32 cellular contexts compared by ENCODE assay signal in genomic region chr9:71333311-71333710, GRCh38.
"Had no signal": no experiment of that assay in that cellular context is flagged by ENCODE, and none has a peak within 500 bp of the region (broad histone marks: within the 10 kb centered on the region; RNA-seq: fewer than 3 reads in every experiment).

No MANE protein-coding gene starts in this region.

- DNase-seq: activated CD4-positive, alpha-beta T cell treated with anti-CD3 and anti-CD28 coated beads, Interleukin-2, amount 10 ng/mL, durations not matched to agents 24 days and 14 days; activated CD4-positive, alpha-beta T cell treated with anti-CD3 and anti-CD28 coated beads, Interleukin-2, amount 50 U/mL, for 4 hours; activated CD8-positive, alpha-beta T cell treated with anti-CD3 and anti-CD28 coated beads for 36 hours; activated effector memory CD4-positive, alpha-beta T cell treated with anti-CD3 and anti-CD28 coated beads, Interleukin-2, amount 50 U/mL, for 16 hours; activated naive CD4-positive, alpha-beta T cell; activated naive CD4-positive, alpha-beta T cell treated with anti-CD3 and anti-CD28 coated beads, Interleukin-2, amount 50 U/mL, for 16 hours; activated naive CD8-positive, alpha-beta T cell treated with anti-CD3 and anti-CD28 coated beads for 36 hours; activated T-cell treated with anti-CD3 and anti-CD28 coated beads, Interleukin-2, amount 50 U/mL, for 1 hour; activated T-cell treated with anti-CD3 and anti-CD28 coated beads, Interleukin-2, amount 50 U/mL, for 72 hours; amniotic stem cell; aorta; brain microvascular endothelial cell; MM.1S; MV-4-11; NCI-H1092; NCI-H146; NCI-H187; NCI-H2029 treated with DMSO at 0.1 percent for 48 hours; NCI-H2107; NCI-H2171; NCI-H510A; NCI-H526; NCI-H748 treated with DMSO at 0.1 percent for 48 hours; SHP77; SJCRH30 had no signal

- H3K36me3 Mint-ChIP-seq: activated naive CD8-positive, alpha-beta T cell treated with anti-CD3 and anti-CD28 coated beads for 36 hours had no signal

- H3K27me3 ChIP-seq: brain microvascular endothelial cell, cardiac muscle cell had no signal

- H3K9me3 ChIP-seq: SJCRH30 had no signal

- H3K4me2 ChIP-seq: KMS-11 had no signal

- H3K4me1 Mint-ChIP-seq: activated CD4-positive, alpha-beta T cell treated with anti-CD3 and anti-CD28 coated beads, Interleukin-2, amount 10 ng/mL, durations not matched to agents 24 days and 14 days; activated naive CD8-positive, alpha-beta T cell treated with anti-CD3 and anti-CD28 coated beads for 36 hours; activated T-helper 17 cell treated with anti-CD3 and anti-CD28 coated beads, Interleukin-2, amount 50 U/mL, for 72 hours; central memory CD8-positive, alpha-beta T cell had no signal

- H3K9me3 Mint-ChIP-seq: activated CD4-positive, alpha-beta T cell treated with anti-CD3 and anti-CD28 coated beads, Interleukin-2, amount 10 ng/mL, durations not matched to agents 24 days and 14 days; activated T-helper 17 cell treated with anti-CD3 and anti-CD28 coated beads, Interleukin-2, amount 50 U/mL, for 72 hours; central memory CD8-positive, alpha-beta T cell; T-helper 1 cell treated with Interleukin-12 subunit alpha and Interleukin-12 subunit beta and Interleukin-4 antibody, amounts not matched to agents 30 μg/mL and 1 μg/mL, for 36 hours; T-helper 2 cell treated with Interferon-gamma antibody and Interleukin-4, amounts not matched to agents 5 μg/mL and 100 μg/mL, for 36 hours had no signal

- H3K4me3 Mint-ChIP-seq: activated CD4-positive, alpha-beta T cell treated with anti-CD3 and anti-CD28 coated beads, Interleukin-2, amount 10 ng/mL, durations not matched to agents 24 days and 14 days; activated CD8-positive, alpha-beta T cell treated with anti-CD3 and anti-CD28 coated beads for 36 hours; activated naive CD8-positive, alpha-beta T cell treated with anti-CD3 and anti-CD28 coated beads for 36 hours; activated T-cell treated with anti-CD3 and anti-CD28 coated beads, Interleukin-2, amount 50 U/mL, for 72 hours; activated T-helper 17 cell treated with anti-CD3 and anti-CD28 coated beads, Interleukin-2, amount 50 U/mL, for 72 hours; central memory CD8-positive, alpha-beta T cell; T-helper 1 cell treated with Interleukin-12 subunit alpha and Interleukin-12 subunit beta and Interleukin-4 antibody, amounts not matched to agents 30 μg/mL and 1 μg/mL, for 36 hours; T-helper 2 cell treated with Interferon-gamma antibody and Interleukin-4, amounts not matched to agents 5 μg/mL and 100 μg/mL, for 36 hours had no signal

- H3K36me3 ChIP-seq: brain microvascular endothelial cell, cardiac muscle cell, SJCRH30 had no signal

- H3K27ac ChIP-seq: brain microvascular endothelial cell, cardiac muscle cell, KMS-11, SJCRH30, SK-N-MC had no signal

- H3K9ac ChIP-seq: KMS-11 had no signal

- H3K4me3 ChIP-seq: cardiac muscle cell, SJCRH30, SK-N-MC had no signal

- H3K4me1 ChIP-seq: SJCRH30 had no signal

- H3K27ac Mint-ChIP-seq: activated CD4-positive, alpha-beta T cell treated with anti-CD3 and anti-CD28 coated beads, Interleukin-2, amount 10 ng/mL, durations not matched to agents 24 days and 14 days; activated CD8-positive, alpha-beta T cell treated with anti-CD3 and anti-CD28 coated beads for 36 hours; activated naive CD8-positive, alpha-beta T cell treated with anti-CD3 and anti-CD28 coated beads for 36 hours; activated T-cell treated with anti-CD3 and anti-CD28 coated beads, Interleukin-2, amount 50 U/mL, for 72 hours; activated T-helper 17 cell treated with anti-CD3 and anti-CD28 coated beads, Interleukin-2, amount 50 U/mL, for 72 hours; T-helper 1 cell treated with Interleukin-12 subunit alpha and Interleukin-12 subunit beta and Interleukin-4 antibody, amounts not matched to agents 30 μg/mL and 1 μg/mL, for 36 hours; T-helper 2 cell treated with Interferon-gamma antibody and Interleukin-4, amounts not matched to agents 5 μg/mL and 100 μg/mL, for 36 hours had no signal
